7 cellular contexts compared by ENCODE assay signal in genomic region chr1:235504122-235504493, GRCh38. TPM values are rescaled to one million over a fixed set of nuclear protein-coding genes. Genes with fewer than 3 reads are reported as not detected.
DNase-seq lines count a peak whose midpoint lies in the region; ATAC-seq, FAIRE-seq and TF ChIP-seq lines count a peak whose summit lies in the region.

TSS of gene B3GALNT2 (minus strand) at chr1:235504452. CDS start at chr1:235504252, 200 bp downstream.

- H4K20me1 ChIP-seq in PC-9 (ENCODE audit: insufficient read depth) = 0 out of 2 replicates have a peak, but pooled peaks cover 4% of the 10 kb centered on the region
- no peaks in the 10 kb centered on the region for H4K20me1 ChIP-seq in endothelial cell of umbilical vein (replicated peaks; ENCODE audit: control insufficient read depth, extremely low read depth, insufficient read depth, low read length)

- CTCF ChIA-PET in PC-9 (lab: Charles Lee) (interaction anchor here (0.6 kb wide), 2 partner anchors 51 to 344 kb away, joined by 5 to 7 read pairs; no protein-coding TSS in a partner anchor), endothelial cell of umbilical vein (lab: Charles Lee) (interaction anchor here (0.6 to 3.3 kb wide), 20 partner anchors 9 to 480 kb away, joined by 3 to 17 read pairs (median 4); no protein-coding TSS in a partner anchor)

- BruUV-seq in PC-9 (replicated peaks; lab: Mats Ljungman, UMichigan) = no TSS peak
- BruUV-seq in endothelial cell of umbilical vein (replicated peaks; lab: Mats Ljungman, UMichigan) = no TSS peak

- peak; percentile 28 for TF ChIP-seq POLR2A in endothelial cell of umbilical vein (IDR thresholded peaks at IDR 0.05; ENCODE audit: low read depth, low read length)

- no peaks in the 10 kb centered on the region for H3K9me2 ChIP-seq in PC-9 (ENCODE audit: insufficient read depth)

- peak within 1 kb of the TSS; percentile 97 for H3K27ac ChIP-seq in PC-9
- H3K27ac ChIP-seq in endothelial cell of umbilical vein (ENCODE audit: insufficient read depth, low read depth, low read length) = peak within 1 kb of the TSS; percentile 79

- H3K9me3 ChIP-seq in PC-9 (ENCODE audit: insufficient read depth, low read depth) (no peaks in the 10 kb centered on the region), endothelial cell of umbilical vein (replicated peaks; ENCODE audit: control insufficient read depth, insufficient read depth, low read length) (no peaks in the 10 kb centered on the region)

- no peaks in the 10 kb centered on the region for H3K9me3 Mint-ChIP-seq in natural killer cell

- TF ChIP-seq CTCF in PC-9 (conservative IDR thresholded peaks at IDR 0.05) = no peak
- TF ChIP-seq CTCF in endothelial cell of umbilical vein (IDR thresholded peaks at IDR 0.05; ENCODE audit: extremely low read depth in 1 of 2, insufficient read depth in 1 of 2, low read depth in 1 of 2, low read length in 2 of 2) = no peak
- TF ChIP-seq CTCF in natural killer cell (IDR thresholded peaks at IDR 0.05) = no peak

- H3K27me3 ChIP-seq in PC-9 (ENCODE audit: insufficient read depth, low read depth) (no peaks in the 10 kb centered on the region), endothelial cell of umbilical vein (ENCODE audit: control insufficient read depth in 2 of 2, insufficient read depth in 2 of 2, low read length in 2 of 2) (no peaks in the 10 kb centered on the region)

- H3K36me3 ChIP-seq in PC-9 (ENCODE audit: low read depth) (no peaks in the 10 kb centered on the region; the same call in 1 of the 2 replicates), endothelial cell of umbilical vein (ENCODE audit: control insufficient read depth in 2 of 2, extremely low read depth in 1 of 2, insufficient read depth in 2 of 2, low read length in 2 of 2) (no peaks in the 10 kb centered on the region)

- peak within 1 kb of the TSS; percentile 83 for H3K4me2 ChIP-seq in PC-9
- peak within 1 kb of the TSS; percentile 80 for H3K4me2 ChIP-seq in endothelial cell of umbilical vein (ENCODE audit: insufficient read depth, low read length)

- H3K4me3 ChIP-seq in PC-9 = peak within 1 kb of the TSS; percentile 77
- H3K4me3 ChIP-seq in endothelial cell of umbilical vein (replicated peaks in 1 of 3; ENCODE audit: insufficient read depth in 1 of 3, low read depth in 1 of 3, low read length in 3 of 3) = peak within 1 kb of the TSS; percentile 80 to 97 (median 91)

- ATAC-seq in GM18870 (IDR thresholded peaks at IDR 0.05; ENCODE audit: unreplicated experiment) (peak; percentile 27), HG02588 (IDR thresholded peaks at IDR 0.05; ENCODE audit: unreplicated experiment) (peak; percentile 53), natural killer cell (peak; percentile 46 to 65 (median 62))

- DNase-seq in PC-9 (no peak), endothelial cell of umbilical vein (ENCODE audit: low read depth, low spot score) (no peak), natural killer cell (no peak), NCI-H82 (lab: John Stamatoyannopoulos, UW) (no peak), hepatic stellate cell (ENCODE audit: low spot score) (no peak)

- H2AFZ ChIP-seq in PC-9 (peak within 1 kb of the TSS; percentile 85), endothelial cell of umbilical vein (ENCODE audit: low read depth, low read length) (peak within 1 kb of the TSS; percentile 80)

- POLR2A ChIA-PET in PC-9 (lab: Charles Lee; ENCODE audit: unreplicated experiment) = interaction anchor here (0.7 to 1.1 kb wide), 4 partner anchors 257 to 1291 kb away, joined by 3 to 5 read pairs (median 4); partner anchors contain the start of gene MTR
- POLR2A ChIA-PET in endothelial cell of umbilical vein (lab: Charles Lee) = interaction anchor here (0.8 to 1.0 kb wide), 3 partner anchors 10 to 468 kb away, joined by 3 read pairs; partner anchors contain the start of gene GGPS1

- H3K27ac Mint-ChIP-seq in natural killer cell = peak within 1 kb of the TSS; percentile 96 to 98

- peak within 1 kb of the TSS; percentile 87 for H3K9ac ChIP-seq in endothelial cell of umbilical vein (replicated peaks; ENCODE audit: extremely low read depth, insufficient read depth, low read length)

- FAIRE-seq in endothelial cell of umbilical vein (lab: Jason Lieb, UNC) = no peak

- H3K79me2 ChIP-seq in PC-9 (ENCODE audit: low read depth) = peaks cover 56% of the 10 kb centered on the region
- H3K79me2 ChIP-seq in endothelial cell of umbilical vein (ENCODE audit: control insufficient read depth, insufficient read depth, low read length) = peaks cover 45% of the 10 kb centered on the region

- H3K4me3 Mint-ChIP-seq in natural killer cell = peak within 1 kb of the TSS; percentile 99

- H3K27me3 Mint-ChIP-seq in natural killer cell (ENCODE audit: low read depth in 2 of 2) = no peaks in the 10 kb centered on the region

- intact Hi-C loops in PC-9 (cut with micrococcal nuclease; ENCODE audit: unreplicated experiment) (loop anchor here (1.0 to 10.0 kb wide), 12 partner anchors 137 to 1009 kb away; partner anchors contain the start of genes ARID4B, GGPS1, RBM34 and TBCE), endothelial cell of umbilical vein (cut with micrococcal nuclease) (loop anchor here (1.0 to 10.0 kb wide), 12 partner anchors 175 to 1100 kb away; partner anchors contain the start of genes ARID4B, ERO1B, GGPS1 and HEATR1), natural killer cell (cut with micrococcal nuclease) (loop anchor here (10.0 kb wide), 3 partner anchors 361 to 1129 kb away; partner anchors contain the start of genes COA6, ERO1B and LYST)

- no peaks in the 10 kb centered on the region for H3K36me3 Mint-ChIP-seq in natural killer cell

- dilution Hi-C loops in endothelial cell of umbilical vein (cut with MboI; ENCODE audit: extremely low pct_ligation_motif_present, low sequenced_read_pairs) = no loop called here

- peaks cover 21 to 26% of the 10 kb centered on the region in 2 donors for H3K4me1 Mint-ChIP-seq in natural killer cell

- H3K4me1 ChIP-seq in PC-9 (replicated peaks; ENCODE audit: insufficient read depth) = peaks cover 38% of the 10 kb centered on the region
- peaks cover 9% of the 10 kb centered on the region for H3K4me1 ChIP-seq in endothelial cell of umbilical vein (ENCODE audit: control insufficient read depth, extremely low read depth, insufficient read depth, low read length)

- peaks cover 35% of the 10 kb centered on the region for H3F3A ChIP-seq in PC-9 (ENCODE audit: insufficient read depth, low read depth)

- no peaks in the 10 kb centered on the region for H3K9me1 ChIP-seq in endothelial cell of umbilical vein (replicated peaks; ENCODE audit: control insufficient read depth, extremely low read depth, insufficient read depth, low read length)

TF ChIP-seq in endothelial cell of umbilical vein, 7 proteins besides CTCF, POLR2A, EP300 and RAD21:
- TF ChIP-seq EZH2 (IDR thresholded peaks at IDR 0.05; ENCODE audit: borderline replicate concordance, low read depth, low read length, severe bottlenecking) (no peak), POLR2AphosphoS5 (IDR thresholded peaks at IDR 0.05; ENCODE audit: insufficient read depth, low read depth, low read length) (peak; percentile 77)

RNA-seq across cellular contexts. Expression of gene B3GALNT2, which starts in this region (rescaled TPM):
- total RNA-seq in PC-9 (2021) = 57.4 and 60.6 TPM in 2 replicates
- 30.0 and 32.2 TPM in 2 replicates for total RNA-seq in endothelial cell of umbilical vein
- polyA plus RNA-seq in endothelial cell of umbilical vein = 8.7 and 12.0 TPM in 2 replicates
- polyA plus RNA-seq in endothelial cell of umbilical vein (2011; cell fraction: cytosol; rRNA removed) = 10.3 and 11.9 TPM in 2 replicates
- polyA plus RNA-seq in endothelial cell of umbilical vein (2011; cell fraction: nucleus; rRNA removed) = 23.7 and 24.0 TPM in 2 replicates
- polyA plus RNA-seq in endothelial cell of umbilical vein (2012) = 15.6 and 17.8 TPM in 2 replicates
- polyA minus RNA-seq in endothelial cell of umbilical vein = 38.1 and 50.6 TPM in 2 replicates
- polyA minus RNA-seq in endothelial cell of umbilical vein (2011; cell fraction: cytosol; rRNA and poly(A)+ RNA removed) = 35.1 TPM
- polyA minus RNA-seq in endothelial cell of umbilical vein (2011; cell fraction: nucleus; rRNA and poly(A)+ RNA removed) = 35.3 and 37.4 TPM in 2 replicates
- total RNA-seq in natural killer cell = 10 to 100 TPM in 1 of 3 donors, 1 to 10 TPM in 2; 7.6 to 12.1 (median 8.8) TPM
